ENCODE assay signal across 11 cellular contexts in the genomic region with DNA sequence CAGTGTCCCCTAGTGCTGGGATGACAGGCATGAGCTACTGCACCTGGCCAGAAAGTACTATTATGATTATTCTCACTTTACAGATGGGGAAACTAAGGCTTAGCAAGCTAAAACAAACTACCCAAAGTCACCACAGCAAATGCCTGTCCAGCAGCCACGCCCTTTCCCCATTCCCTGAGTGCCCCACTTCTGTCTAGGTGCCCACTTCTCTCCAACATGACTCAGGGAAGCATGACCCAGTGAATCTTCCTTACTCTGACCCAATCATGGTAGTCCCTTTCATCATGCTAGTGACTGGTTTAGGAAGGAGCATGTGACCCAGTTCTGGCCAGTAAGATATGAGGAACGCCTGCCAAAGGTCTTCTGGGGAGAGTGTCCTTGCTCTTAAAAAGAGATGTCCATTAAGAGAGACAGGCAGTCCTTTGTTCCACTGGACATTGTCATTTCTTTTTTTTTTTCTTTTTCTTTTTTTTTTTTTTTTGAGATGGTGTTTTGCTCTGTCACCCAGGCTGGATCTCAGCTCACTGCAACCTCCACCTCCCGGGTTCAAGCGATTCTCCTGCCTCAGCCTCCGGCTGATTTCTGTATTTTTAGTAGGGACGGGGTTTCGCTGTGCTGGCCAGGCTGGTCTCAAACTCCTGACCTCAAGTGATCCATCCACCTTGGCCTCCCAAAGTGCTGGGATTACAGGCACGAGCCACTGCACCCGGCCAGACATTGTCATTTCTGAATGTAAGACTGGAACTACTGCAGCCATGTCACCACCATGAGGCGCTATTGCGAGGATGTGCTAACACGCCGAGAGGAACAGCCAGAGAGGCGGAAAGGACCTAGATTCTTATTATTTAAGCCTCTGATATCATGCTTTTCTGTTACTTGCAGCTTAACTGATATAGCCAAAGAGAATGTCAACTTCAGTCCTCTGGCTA. TPM values are rescaled to one million over a fixed set of nuclear protein-coding genes. Genes with fewer than 3 reads are reported as not detected.
DNase-seq lines count a peak whose midpoint lies in the region; ATAC-seq and TF ChIP-seq lines count a peak whose summit lies in the region.
"Had no signal": no experiment of that assay in that cellular context is flagged by ENCODE, and none has a peak within 500 bp of the region (broad histone marks: within the 10 kb centered on the region; RNA-seq: fewer than 3 reads in every experiment).

No MANE protein-coding gene starts in this region.

- no peak for ATAC-seq in stimulated activated naive B cell treated with anti-CD40 and anti-IgM and Interleukin-4, amounts not matched to agents 10 μg/mL and 1 μg/mL and 100 μg/mL, for 72 hours (replicated peaks)
- no peak for ATAC-seq in HG03442 (IDR thresholded peaks at IDR 0.05; ENCODE audit: unreplicated experiment)

- H3K27me3 ChIP-seq in DOHH2 (ENCODE audit: control insufficient read depth, low read length) (no peaks in the 10 kb centered on the region), GM23248 (replicated peaks; ENCODE audit: insufficient read depth) (peaks cover 24% of the 10 kb centered on the region), esophagus muscularis mucosa (peaks cover 0 to 14% (median 0%) of the 10 kb centered on the region in 4 donors)
- H3K27me3 ChIP-seq: adrenal gland had no signal

- no peak for TF ChIP-seq POLR2A in esophagus muscularis mucosa (IDR thresholded peaks at IDR 0.05; ENCODE audit: low read depth)

- H4K20me1 ChIP-seq in DOHH2 (ENCODE audit: control insufficient read depth, insufficient read depth, low read depth, low read length): no peaks in the 10 kb centered on the region
- no peaks in the 10 kb centered on the region for H4K20me1 ChIP-seq in GM23248 (ENCODE audit: insufficient read depth)

- in situ Hi-C loops in GM23248 (cut with MboI): no loop called here

- no peak overlapping the region for H2AFZ ChIP-seq in GM23248

- H3K79me2 ChIP-seq in DOHH2 (ENCODE audit: control insufficient read depth, low read length): peaks cover 100% of the 10 kb centered on the region
- H3K79me2 ChIP-seq in GM23248 (ENCODE audit: insufficient read depth): no peaks in the 10 kb centered on the region

- H3K4me1 ChIP-seq in DOHH2 (ENCODE audit: control insufficient read depth, low read length) (peaks cover 43% of the 10 kb centered on the region), GM23248 (ENCODE audit: insufficient read depth) (no peaks in the 10 kb centered on the region), esophagus muscularis mucosa (no peaks in the 10 kb centered on the region)
- H3K4me1 ChIP-seq: adrenal gland had no signal

- H3K27me3 Mint-ChIP-seq in stimulated activated naive B cell treated with anti-CD40 and anti-IgM and Interleukin-4, amounts not matched to agents 10 μg/mL and 1 μg/mL and 100 μg/mL, for 72 hours: peaks cover 18 to 26% of the 10 kb centered on the region in 2 donors

- H3K27ac ChIP-seq in DOHH2 (ENCODE audit: low read depth, low read length) (no peak overlapping the region), GM23248 (no peak overlapping the region), esophagus muscularis mucosa (replicated peaks in 1 of 4) (no peak overlapping the region), caudate nucleus (ENCODE audit: low read depth, low read length) (no peak overlapping the region)
- H3K27ac ChIP-seq: adrenal gland had no signal

- H3K9ac ChIP-seq in GM23248: no peak overlapping the region

- intact Hi-C loops in esophagus muscularis mucosa (cut with DNase I): no loop called here

- WGBS in GM23248 (ENCODE audit: low coverage in 1 of 2, low lambda C conversion rate in 2 of 2, missing lambda C conversion rate in 2 of 2), 2 experiments: 71 to 74% methylated on average over 14 of the region's 14 CpGs
- 79% methylated on average over 14 of the region's 14 CpGs for WGBS in esophagus muscularis mucosa

- H3K4me3 Mint-ChIP-seq in stimulated activated naive B cell treated with anti-CD40 and anti-IgM and Interleukin-4, amounts not matched to agents 10 μg/mL and 1 μg/mL and 100 μg/mL, for 72 hours: no peak overlapping the region

- TF ChIP-seq EP300 in esophagus muscularis mucosa (IDR thresholded peaks at IDR 0.05): no peak

- H3K36me3 ChIP-seq in DOHH2 (ENCODE audit: control insufficient read depth, low read length) (peaks cover 53% of the 10 kb centered on the region), GM23248 (ENCODE audit: low read depth) (no peaks in the 10 kb centered on the region), esophagus muscularis mucosa (no peaks in the 10 kb centered on the region)
- H3K36me3 ChIP-seq: adrenal gland had no signal

- no peaks in the 10 kb centered on the region for H3F3A ChIP-seq in DOHH2 (ENCODE audit: control insufficient read depth, insufficient read depth)
- no peaks in the 10 kb centered on the region for H3F3A ChIP-seq in GM23248 (ENCODE audit: insufficient read depth)

- no peaks in the 10 kb centered on the region for H3K9me3 ChIP-seq in DOHH2 (ENCODE audit: control insufficient read depth, insufficient read depth, low read length)
- H3K9me3 ChIP-seq in GM23248 (ENCODE audit: low read depth): no peaks in the 10 kb centered on the region
- H3K9me3 ChIP-seq in esophagus muscularis mucosa: no peaks in the 10 kb centered on the region
- H3K9me3 ChIP-seq: adrenal gland had no signal

- H3K9me3 Mint-ChIP-seq in stimulated activated naive B cell treated with anti-CD40 and anti-IgM and Interleukin-4, amounts not matched to agents 10 μg/mL and 1 μg/mL and 100 μg/mL, for 72 hours: peaks cover 0 to 2% of the 10 kb centered on the region in 2 donors

- H3K27ac Mint-ChIP-seq in stimulated activated naive B cell treated with anti-CD40 and anti-IgM and Interleukin-4, amounts not matched to agents 10 μg/mL and 1 μg/mL and 100 μg/mL, for 72 hours: no peak overlapping the region

- H3K4me1 Mint-ChIP-seq in stimulated activated naive B cell treated with anti-CD40 and anti-IgM and Interleukin-4, amounts not matched to agents 10 μg/mL and 1 μg/mL and 100 μg/mL, for 72 hours: peaks cover 2 to 8% of the 10 kb centered on the region in 2 donors

- DNase-seq in GM23248 (peak; percentile 56), RKO (ENCODE audit: low spot score) (peak; percentile 75), foreskin melanocyte (peak; percentile 51), esophagus muscularis mucosa (ENCODE audit: extremely low spot score) (no peak), caudate nucleus (lab: John Stamatoyannopoulos, UW) (no peak)
- no peak for DNase-seq in stimulated activated naive B cell treated with anti-CD40 and anti-IgM and Interleukin-4, amounts not matched to agents 10 μg/mL and 1 μg/mL and 100 μg/mL, for 72 hours
- DNase-seq: NCI-H1105 treated with DMSO at 0.1 percent for 48 hours, retina had no signal

- no peaks in the 10 kb centered on the region for H3K9me2 ChIP-seq in DOHH2 (replicated peaks; ENCODE audit: control insufficient read depth, low read length)
- H3K9me2 ChIP-seq in GM23248 (ENCODE audit: insufficient read depth): no peaks in the 10 kb centered on the region

- H3K4me3 ChIP-seq in DOHH2 (ENCODE audit: low read length) (no peak overlapping the region), GM23248 (no peak overlapping the region), esophagus muscularis mucosa (no peak overlapping the region)
- H3K4me3 ChIP-seq: adrenal gland had no signal

- peak; percentile 67 for TF ChIP-seq CTCF in DOHH2 (IDR thresholded peaks at IDR 0.05; ENCODE audit: low read depth, low read length, poor library complexity, severe bottlenecking)
- no peak for TF ChIP-seq CTCF in esophagus muscularis mucosa (IDR thresholded peaks at IDR 0.05)

- H3K4me2 ChIP-seq in DOHH2 (ENCODE audit: low read length): no peak overlapping the region
- H3K4me2 ChIP-seq in GM23248 (ENCODE audit: unreplicated experiment): no peak overlapping the region

- H3K36me3 Mint-ChIP-seq in stimulated activated naive B cell treated with anti-CD40 and anti-IgM and Interleukin-4, amounts not matched to agents 10 μg/mL and 1 μg/mL and 100 μg/mL, for 72 hours: no peaks in the 10 kb centered on the region

RNA-seq across cellular contexts. Expression of gene MEGF11, which starts 19.8 kb away (rescaled TPM):
- not detected in 2 replicates for total RNA-seq in GM23248 (2014; rRNA removed; shearing (Covaris generic))
- 0.14 and 0.23 TPM in 2 replicates for polyA plus RNA-seq in GM23248 (2016; fragmentation: Nextera tagmentation; extraction: Ambion mirVana)
- total RNA-seq in esophagus muscularis mucosa: under 1 TPM in 2 of 4 donors, not detected in 2; 0.23 to 0.33 TPM

RNA-seq across cellular contexts. Expression of gene DIS3L, which starts 59.6 kb away (rescaled TPM):
- 19.5 and 23.7 TPM in 2 replicates for total RNA-seq in GM23248 (2014; rRNA removed; shearing (Covaris generic))
- 12.2 and 15.6 TPM in 2 replicates for polyA plus RNA-seq in GM23248 (2016; fragmentation: Nextera tagmentation; extraction: Ambion mirVana)
- total RNA-seq in esophagus muscularis mucosa: 10 to 100 TPM; 33.3 to 47.9 (median 34.8) TPM

Comparison
In these comparisons a context has a peak if more than half of its experiments do, and no peak if none do; other contexts are left out.
1. DNase-seq: peak in GM23248 (single experiment), RKO (single experiment) and foreskin melanocyte (single experiment); none in stimulated activated naive B cell treated with anti-CD40 and anti-IgM and Interleukin-4, amounts not matched to agents 10 μg/mL and 1 μg/mL and 100 μg/mL, for 72 hours (single experiment), esophagus muscularis mucosa (single experiment) and caudate nucleus (0 of 61).